Comparison of ENCODE assay signal across 12 cellular contexts in genomic region chr7:3272691-3273141, GRCh38. TPM values are rescaled to one million over a fixed set of nuclear protein-coding genes. Genes with fewer than 3 reads are reported as not detected.
A peak's percentile ranks its signal among the peaks of the same experiment; 100 is the strongest.
DNase-seq lines count a peak whose midpoint lies in the region; ATAC-seq and TF ChIP-seq lines count a peak whose summit lies in the region.
"Had no signal": no experiment of that assay in that cellular context is flagged by ENCODE, and none has a peak within 500 bp of the region (broad histone marks: within the 10 kb centered on the region; RNA-seq: fewer than 3 reads in every experiment).

No MANE protein-coding gene starts in this region.

- ATAC-seq in left lobe of liver, result no peak
- ATAC-seq in GM21619 (IDR thresholded peaks at IDR 0.05; ENCODE audit: unreplicated experiment), result no peak
- ATAC-seq in GM19351 (IDR thresholded peaks at IDR 0.05; ENCODE audit: unreplicated experiment), result no peak

- no peak for TF ChIP-seq CTCF in AG09319 (IDR thresholded peaks at IDR 0.05; ENCODE audit: low read depth, low read length)

- DNase-seq in AG09319 (ENCODE audit: extremely low read depth, low read depth) (peak; percentile 36), M059J (ENCODE audit: low read depth) (peak; percentile 88), T1000 (lab: John Stamatoyannopoulos, UW) (peak; percentile 63), glomerular visceral epithelial cell (ENCODE audit: extremely low spot score) (peak; percentile 68), left lobe of liver (ENCODE audit: low spot score) (no peak)
- DNase-seq in activated CD4-positive, CD25-positive, alpha-beta regulatory T cell treated with anti-CD3 and anti-CD28 coated beads, Interleukin-2, amount 50 U/mL, for 72 hours, result no peak
- DNase-seq: Kasumi-1; naive B cell; stimulated activated CD4-positive, alpha-beta T cell treated with anti-CD3 and anti-CD28 coated beads, Interleukin-15, amount 100 ng/mL, for 24 hours; stimulated activated naive CD4-positive, alpha-beta T cell treated with Interleukin-2 at 50 U/mL for 16 hours had no signal

RNA-seq across cellular contexts. Expression of gene SDK1, which starts 28.3 kb away (rescaled TPM):
- total RNA-seq in M059J (2014; rRNA removed; shearing (Covaris generic)), result under 0.01 and 0.27 TPM in 2 replicates
- total RNA-seq in left lobe of liver, result 0.53 TPM

Comparison
In these comparisons a context has a peak if more than half of its experiments do, and no peak if none do; other contexts are left out.
1. DNase-seq: peak in AG09319 (single experiment), M059J (single experiment), T1000 (single experiment) and glomerular visceral epithelial cell (single experiment); none in left lobe of liver (single experiment) and activated CD4-positive, CD25-positive, alpha-beta regulatory T cell treated with anti-CD3 and anti-CD28 coated beads, Interleukin-2, amount 50 U/mL, for 72 hours (single experiment).